ENCODE assay signal across 24 cellular contexts in the genomic region with DNA sequence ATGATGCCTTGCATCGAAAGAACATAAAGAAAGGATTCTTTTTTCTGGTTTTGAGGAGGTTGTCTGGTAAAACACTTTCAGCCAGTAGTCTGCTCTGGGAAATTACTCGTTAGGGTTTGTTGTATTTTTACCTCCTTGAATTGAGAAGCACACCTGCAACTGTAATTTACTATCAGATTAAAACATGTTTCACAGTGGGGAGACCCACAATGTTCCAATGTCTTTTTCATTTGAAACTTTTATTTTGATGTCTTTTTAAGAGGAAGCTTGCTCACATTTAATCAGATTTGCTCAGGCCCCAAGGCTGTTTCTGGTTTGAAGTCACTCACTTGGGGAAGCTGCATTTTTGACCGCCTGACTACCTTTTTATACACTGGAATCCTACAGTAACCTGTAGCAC.
"Had no signal": no experiment of that assay in that cellular context is flagged by ENCODE, and none has a peak within 500 bp of the region (broad histone marks: within the 10 kb centered on the region; RNA-seq: fewer than 3 reads in every experiment).

No MANE protein-coding gene starts in this region.

- H3K4me3 Mint-ChIP-seq: activated CD4-positive, alpha-beta memory T cell treated with anti-CD3 and anti-CD28 coated beads, Interleukin-2, amount 10 ng/mL, durations not matched to agents 7 days and 5 days; activated CD4-positive, alpha-beta T cell treated with anti-CD3 and anti-CD28 coated beads, Interleukin-2, amount 10 ng/mL, durations not matched to agents 7 days and 5 days; activated naive CD4-positive, alpha-beta T cell treated with anti-CD3 and anti-CD28 coated beads, Interleukin-2, amount 50 U/mL, for 24 hours; central memory CD8-positive, alpha-beta T cell; nephron; stimulated activated naive CD8-positive, alpha-beta T cell treated with anti-CD3 and anti-CD28 coated beads, Interleukin-15, Interleukin-2, amounts not matched to agents 100 ng/mL and 50 ng/mL, for 24 hours had no signal

- ATAC-seq: mucosa of descending colon, right lobe of liver had no signal

- H3K27me3 Mint-ChIP-seq: activated CD4-positive, alpha-beta memory T cell treated with anti-CD3 and anti-CD28 coated beads, Interleukin-2, amount 10 ng/mL, durations not matched to agents 7 days and 5 days; activated CD4-positive, alpha-beta T cell treated with anti-CD3 and anti-CD28 coated beads, Interleukin-2, amount 10 ng/mL, durations not matched to agents 7 days and 5 days; activated naive CD4-positive, alpha-beta T cell treated with anti-CD3 and anti-CD28 coated beads, Interleukin-2, amount 50 U/mL, for 24 hours; central memory CD8-positive, alpha-beta T cell; stimulated activated naive CD8-positive, alpha-beta T cell treated with anti-CD3 and anti-CD28 coated beads, Interleukin-15, Interleukin-2, amounts not matched to agents 100 ng/mL and 50 ng/mL, for 24 hours had no signal

- H3K4me1 Mint-ChIP-seq: nephron had no signal

- H3K4me1 ChIP-seq: left ventricle myocardium inferior had no signal

- H3K27ac Mint-ChIP-seq: activated CD4-positive, alpha-beta memory T cell treated with anti-CD3 and anti-CD28 coated beads, Interleukin-2, amount 10 ng/mL, durations not matched to agents 7 days and 5 days; activated CD4-positive, alpha-beta T cell treated with anti-CD3 and anti-CD28 coated beads, Interleukin-2, amount 10 ng/mL, durations not matched to agents 7 days and 5 days; activated naive CD4-positive, alpha-beta T cell treated with anti-CD3 and anti-CD28 coated beads, Interleukin-2, amount 50 U/mL, for 24 hours; activated T-helper 2 cell treated with anti-CD3 and anti-CD28 coated beads, Interferon-gamma antibody, Interleukin-2, Interleukin-4, amounts not matched to agents 10 μg/mL and 5 μg/mL and 100 μg/mL, durations not matched to agents 14 hours and 24 hours and 36 hours; nephron; progenitor cell of endocrine pancreas; stimulated activated naive CD8-positive, alpha-beta T cell treated with anti-CD3 and anti-CD28 coated beads, Interleukin-15, Interleukin-2, amounts not matched to agents 100 ng/mL and 50 ng/mL, for 24 hours had no signal

- H3K27ac ChIP-seq: epithelial cell of prostate, esophagus squamous epithelium, left ventricle myocardium inferior, right lobe of liver, thoracic aorta had no signal

- H3K9me3 Mint-ChIP-seq: activated CD4-positive, alpha-beta memory T cell treated with anti-CD3 and anti-CD28 coated beads, Interleukin-2, amount 10 ng/mL, durations not matched to agents 7 days and 5 days; activated CD4-positive, alpha-beta T cell treated with anti-CD3 and anti-CD28 coated beads, Interleukin-2, amount 10 ng/mL, durations not matched to agents 7 days and 5 days; activated naive CD4-positive, alpha-beta T cell treated with anti-CD3 and anti-CD28 coated beads, Interleukin-2, amount 50 U/mL, for 24 hours; activated T-helper 2 cell treated with anti-CD3 and anti-CD28 coated beads, Interferon-gamma antibody, Interleukin-2, Interleukin-4, amounts not matched to agents 10 μg/mL and 5 μg/mL and 100 μg/mL, durations not matched to agents 14 hours and 24 hours and 36 hours; central memory CD8-positive, alpha-beta T cell; nephron; stimulated activated naive CD8-positive, alpha-beta T cell treated with anti-CD3 and anti-CD28 coated beads, Interleukin-15, Interleukin-2, amounts not matched to agents 100 ng/mL and 50 ng/mL, for 24 hours had no signal

- H3K36me3 ChIP-seq: left ventricle myocardium inferior, right lobe of liver, thoracic aorta had no signal

- H3K4me3 ChIP-seq: esophagus squamous epithelium, left ventricle myocardium inferior, lung, mucosa of descending colon, right lobe of liver, thoracic aorta had no signal

- H3K9me3 ChIP-seq: esophagus squamous epithelium, left ventricle myocardium inferior, mucosa of descending colon, right lobe of liver, thoracic aorta had no signal

- DNase-seq: activated CD4-positive, alpha-beta memory T cell treated with anti-CD3 and anti-CD28 coated beads, Interleukin-2, amount 10 ng/mL, durations not matched to agents 7 days and 5 days; activated CD4-positive, alpha-beta T cell treated with anti-CD3 and anti-CD28 coated beads, Interleukin-2, amount 10 ng/mL, durations not matched to agents 7 days and 5 days; activated T-cell treated with anti-CD3 and anti-CD28 coated beads, Interleukin-2, amount 50 U/mL, for 48 hours; anterior cingulate cortex; dermis blood vessel endothelial cell; effector CD4-positive, alpha-beta T cell; esophagus squamous epithelium; foreskin melanocyte; glutamatergic neuron; left ventricle myocardium inferior; mucosa of descending colon; right lobe of liver; stimulated activated CD4-positive, alpha-beta T cell treated with anti-CD3 and anti-CD28 coated beads, Interleukin-2, amount 100 ng/mL, for 48 hours; T-helper 1 cell; trophoblast cell had no signal

- H3K27me3 ChIP-seq: esophagus squamous epithelium, right lobe of liver had no signal
